ENCODE assay signal across 17 cellular contexts in genomic region chr10:105071980-105072379, GRCh38.
DNase-seq lines count a peak whose midpoint lies in the region; ATAC-seq and TF ChIP-seq lines count a peak whose summit lies in the region.
"Had no signal": no experiment of that assay in that cellular context is flagged by ENCODE, and none has a peak within 500 bp of the region (broad histone marks: within the 10 kb centered on the region; RNA-seq: fewer than 3 reads in every experiment).

No MANE protein-coding gene starts in this region.

- H3K79me2 ChIP-seq in neural cell (replicated peaks; ENCODE audit: insufficient read depth, low read length), result no peaks in the 10 kb centered on the region

- H2AFZ ChIP-seq in neural cell (ENCODE audit: low read depth, low read length), result no peak overlapping the region

- no peaks in the 10 kb centered on the region for H3K9me2 ChIP-seq in neural cell (ENCODE audit: insufficient read depth, low read length)

- H3K27me3 ChIP-seq in right atrium auricular region (no peaks in the 10 kb centered on the region), right cardiac atrium (ENCODE audit: control insufficient read depth, insufficient read depth) (no peaks in the 10 kb centered on the region), neural cell (ENCODE audit: insufficient read depth, low read depth, low read length) (no peaks in the 10 kb centered on the region)
- H3K27me3 ChIP-seq: BLaER1 treated with 17β-estradiol and CSF1 and Interleukin-3, amounts not matched to agents 10 nM and 100 nM had no signal

- H3K27ac ChIP-seq in right atrium auricular region (no peak overlapping the region), right cardiac atrium (ENCODE audit: low read length) (no peak overlapping the region), neural cell (ENCODE audit: low read length) (peak overlapping the region; percentile 78)
- H3K27ac ChIP-seq: 22Rv1; A549; BLaER1 treated with 17β-estradiol and CSF1 and Interleukin-3, amounts not matched to agents 10 nM and 100 nM; C4-2B had no signal

- peaks cover 6% of the 10 kb centered on the region for H3F3A ChIP-seq in neural cell (ENCODE audit: insufficient read depth, low read length, poor library complexity, severe bottlenecking)

- no peak overlapping the region for H3K9ac ChIP-seq in neural cell (ENCODE audit: low read length)
- H3K9ac ChIP-seq: BLaER1 treated with 17β-estradiol and CSF1 and Interleukin-3, amounts not matched to agents 10 nM and 100 nM had no signal

- no peaks in the 10 kb centered on the region for H3K36me3 ChIP-seq in right atrium auricular region
- H3K36me3 ChIP-seq in neural cell (ENCODE audit: insufficient read depth, low read length), result no peaks in the 10 kb centered on the region
- H3K36me3 ChIP-seq: BLaER1 treated with 17β-estradiol and CSF1 and Interleukin-3, amounts not matched to agents 10 nM and 100 nM had no signal

- intact Hi-C loops in Right ventricle myocardium inferior (cut with DNase I), result no loop called here
- intact Hi-C loops in left ventricle myocardium superior (cut with micrococcal nuclease), result no loop called here
- intact Hi-C loops in right cardiac atrium (cut with DNase I), result no loop called here

- no peak for DNase-seq in Right ventricle myocardium inferior (ENCODE audit: missing footprints)
- DNase-seq in right atrium auricular region (ENCODE audit: low spot score), result no peak
- DNase-seq in left ventricle myocardium superior, result no peak
- no peak for DNase-seq in right cardiac atrium
- no peak for DNase-seq in NOMO-1 treated with DMSO at 0.1 percent for 48 hours (lab: John Stamatoyannopoulos, UW; ENCODE audit: unreplicated experiment)
- DNase-seq: AML-193; Caco-2; Calu3; CD4-positive, alpha-beta T cell; CD8-positive, alpha-beta T cell; DMS79 treated with DMSO at 0.1 percent for 48 hours; GF-D8 had no signal

- H3K9me3 ChIP-seq in right atrium auricular region (no peaks in the 10 kb centered on the region), right cardiac atrium (ENCODE audit: control insufficient read depth, low read length) (no peaks in the 10 kb centered on the region), neural cell (ENCODE audit: low read length) (no peaks in the 10 kb centered on the region)
- H3K9me3 ChIP-seq: A549; BLaER1 treated with 17β-estradiol and CSF1 and Interleukin-3, amounts not matched to agents 10 nM and 100 nM; Caco-2 had no signal

- no peak for TF ChIP-seq CTCF in right atrium auricular region (IDR thresholded peaks at IDR 0.05)
- TF ChIP-seq CTCF in neural cell (IDR thresholded peaks at IDR 0.05; ENCODE audit: poor library complexity, severe bottlenecking), result no peak

- TF ChIP-seq EP300 in neural cell (conservative IDR thresholded peaks at IDR 0.05; ENCODE audit: poor library complexity, severe bottlenecking), result no peak

- H3K4me3 ChIP-seq in right atrium auricular region (no peak overlapping the region), right cardiac atrium (ENCODE audit: low read length) (no peak overlapping the region), neural cell (ENCODE audit: low read length) (no peak overlapping the region)
- H3K4me3 ChIP-seq: A549; BLaER1 treated with 17β-estradiol and CSF1 and Interleukin-3, amounts not matched to agents 10 nM and 100 nM had no signal

- no peaks in the 10 kb centered on the region for H3K4me1 ChIP-seq in right atrium auricular region
- H3K4me1 ChIP-seq in right cardiac atrium (ENCODE audit: control insufficient read depth, insufficient read depth, low read length), result no peaks in the 10 kb centered on the region
- H3K4me1 ChIP-seq: A549; BLaER1 treated with 17β-estradiol and CSF1 and Interleukin-3, amounts not matched to agents 10 nM and 100 nM; Caco-2 had no signal

- TF ChIP-seq RAD21 in neural cell (conservative IDR thresholded peaks at IDR 0.05), result no peak

- 67% methylated on average over 5 of the region's 5 CpGs for WGBS in right cardiac atrium

- no peak overlapping the region for H3K4me2 ChIP-seq in neural cell (ENCODE audit: low read length)
- H3K4me2 ChIP-seq: A549; BLaER1 treated with 17β-estradiol and CSF1 and Interleukin-3, amounts not matched to agents 10 nM and 100 nM had no signal

- ATAC-seq in Right ventricle myocardium inferior, result peak; percentile 52
- ATAC-seq in left ventricle myocardium superior, result peak; percentile 45
- ATAC-seq in right cardiac atrium, result no peak
- ATAC-seq: A549; CD8-positive, alpha-beta T cell had no signal

- no peaks in the 10 kb centered on the region for H4K20me1 ChIP-seq in neural cell (ENCODE audit: insufficient read depth)
- H4K20me1 ChIP-seq: BLaER1 treated with 17β-estradiol and CSF1 and Interleukin-3, amounts not matched to agents 10 nM and 100 nM had no signal

TF ChIP-seq in neural cell, 6 proteins besides CTCF, POLR2A, EP300 and RAD21:
- TF ChIP-seq SMC3 (conservative IDR thresholded peaks at IDR 0.05; ENCODE audit: poor library complexity) (no peak), REST (IDR thresholded peaks at IDR 0.05; ENCODE audit: borderline replicate concordance) (no peak), POLR2AphosphoS5 (IDR thresholded peaks at IDR 0.05) (no peak), MXI1 (conservative IDR thresholded peaks at IDR 0.05; ENCODE audit: poor library complexity, severe bottlenecking) (no peak), EZH2 (IDR thresholded peaks at IDR 0.05; ENCODE audit: borderline replicate concordance, insufficient read depth, low read length, poor library complexity, severe bottlenecking) (no peak), TAF1 (IDR thresholded peaks at IDR 0.05; ENCODE audit: low read depth) (no peak)

Comparison
In these comparisons a context has a peak if more than half of its experiments do, and no peak if none do; other contexts are left out.
1. ATAC-seq: peak in Right ventricle myocardium inferior (single experiment) and left ventricle myocardium superior (single experiment); none in right cardiac atrium (0 of 2).